1 cellular context compared by ENCODE assay signal in the genomic region with DNA sequence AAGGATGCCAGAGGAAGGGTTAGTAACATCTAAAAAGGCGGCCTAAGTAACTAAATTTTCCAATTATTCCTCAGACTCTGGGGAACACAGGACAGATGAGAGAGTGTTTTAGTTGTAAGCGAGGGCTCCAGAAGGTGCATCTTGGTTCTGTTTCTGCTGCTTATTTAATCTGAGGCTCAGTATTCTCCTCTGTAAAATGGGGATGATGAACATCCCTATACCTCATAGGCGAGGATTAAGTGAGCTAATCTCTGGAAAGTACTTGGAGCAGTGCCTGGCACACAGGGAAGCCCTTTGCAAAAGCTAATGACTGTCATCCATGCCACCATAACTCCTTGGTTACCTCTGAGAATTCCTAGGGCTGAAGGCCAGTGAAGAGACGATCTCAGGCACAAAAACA.
TF ChIP-seq lines count a peak whose summit lies in the region.

No MANE protein-coding gene starts in this region.

TF ChIP-seq in H1, 55 proteins besides CTCF, POLR2A, EP300 and RAD21:
- TF ChIP-seq GTF2F1 (IDR thresholded peaks at IDR 0.05; ENCODE audit: borderline replicate concordance, low read depth, low read length): no peak
- TF ChIP-seq TAF7 (optimal IDR thresholded peaks at IDR 0.05; ENCODE audit: borderline replicate concordance, low read depth, low read length): no peak
- no peak for TF ChIP-seq SP2 (IDR thresholded peaks at IDR 0.05; ENCODE audit: low read length)
- no peak for TF ChIP-seq ZNF274 (IDR thresholded peaks at IDR 0.05; ENCODE audit: borderline replicate concordance, extremely low read depth, low read length)
- TF ChIP-seq SAP30 (IDR thresholded peaks at IDR 0.05; ENCODE audit: insufficient read depth, insufficient replicate concordance, low read length): no peak
